14 cellular contexts compared by ENCODE assay signal in genomic region chr17:20218231-20218630, GRCh38.
A peak's percentile ranks its signal among the peaks of the same experiment; 100 is the strongest.
DNase-seq lines count a peak whose midpoint lies in the region; ATAC-seq lines count a peak whose summit lies in the region.
"Had no signal": no experiment of that assay in that cellular context is flagged by ENCODE, and none has a peak within 500 bp of the region (broad histone marks: within the 10 kb centered on the region; RNA-seq: fewer than 3 reads in every experiment).

No MANE protein-coding gene starts in this region.

- DNase-seq in NCI-H82 (lab: John Stamatoyannopoulos, UW) (peak; percentile 51), NCI-H82 treated with DMSO at 0.1 percent for 48 hours (lab: John Stamatoyannopoulos, UW; ENCODE audit: unreplicated experiment) (no peak), astrocyte of the hippocampus (ENCODE audit: low read depth, low spot score) (peak; percentile 14), renal cortical epithelial cell (ENCODE audit: low read depth) (peak; percentile 32), SW480 (ENCODE audit: low spot score) (no peak)
- DNase-seq: 8988T; CD4-positive, alpha-beta memory T cell; DMS153; DMS79; GDM1; H9; IMR-90 had no signal

- ATAC-seq in HG02981 (IDR thresholded peaks at IDR 0.05; ENCODE audit: unreplicated experiment) (no peak), GM18873 (IDR thresholded peaks at IDR 0.05; ENCODE audit: low FRiP score, unreplicated experiment) (no peak)

Comparison
In these comparisons a context has a peak if more than half of its experiments do, and no peak if none do; other contexts are left out.
1. DNase-seq: peak in NCI-H82 (single experiment), astrocyte of the hippocampus (single experiment) and renal cortical epithelial cell (single experiment); none in NCI-H82 treated with DMSO at 0.1 percent for 48 hours (single experiment) and SW480 (single experiment).